ENCODE assay signal across 11 cellular contexts in genomic region chr4:113292371-113293042, GRCh38.
DNase-seq lines count a peak whose midpoint lies in the region; ATAC-seq and TF ChIP-seq lines count a peak whose summit lies in the region.
"Had no signal": no experiment of that assay in that cellular context is flagged by ENCODE, and none has a peak within 500 bp of the region (broad histone marks: within the 10 kb centered on the region; RNA-seq: fewer than 3 reads in every experiment).

No MANE protein-coding gene starts in this region.

- H3K4me3 ChIP-seq in endocrine pancreas (ENCODE audit: control insufficient read depth, insufficient read depth, low read length) (peak overlapping the region; percentile 56), lung (no peak overlapping the region), suprapubic skin (peak overlapping the region; percentile 36)
- no peak overlapping the region for H3K4me3 ChIP-seq in CD4-positive, alpha-beta memory T cell (ENCODE audit: low read length in 2 of 2)

- DNase-seq in NCI-H2081 treated with DMSO at 0.1 percent for 48 hours (lab: John Stamatoyannopoulos, UW) (peak; percentile 16), lung (ENCODE audit: low spot score) (no peak), suprapubic skin (ENCODE audit: low spot score in 2 of 2) (no peak), NCI-H1694 (lab: John Stamatoyannopoulos, UW) (no peak)
- DNase-seq in CD4-positive, alpha-beta memory T cell: no peak
- DNase-seq: activated naive CD4-positive, alpha-beta T cell; SK-N-SH had no signal

- H3K4me1 ChIP-seq in endocrine pancreas (ENCODE audit: control insufficient read depth, insufficient read depth, low read length): no peaks in the 10 kb centered on the region
- H3K4me1 ChIP-seq in lung (ENCODE audit: control insufficient read depth in 2 of 2, insufficient read depth in 2 of 2, low read length in 2 of 2): peaks cover 4 to 6% of the 10 kb centered on the region in 2 donors
- H3K4me1 ChIP-seq in suprapubic skin: no peaks in the 10 kb centered on the region
- H3K4me1 ChIP-seq in CD4-positive, alpha-beta memory T cell (ENCODE audit: insufficient read depth, low read length): no peaks in the 10 kb centered on the region

- no peaks in the 10 kb centered on the region for H3K36me3 Mint-ChIP-seq in CD4-positive, alpha-beta memory T cell

- H3K9ac ChIP-seq in endocrine pancreas (ENCODE audit: control insufficient read depth, insufficient read depth, low read length): no peak overlapping the region
- H3K9ac ChIP-seq: SK-N-SH had no signal

- H3K9me3 ChIP-seq in endocrine pancreas (ENCODE audit: control insufficient read depth, low read length) (no peaks in the 10 kb centered on the region), lung (ENCODE audit: control insufficient read depth in 2 of 2, insufficient read depth in 1 of 2, low read length in 1 of 2) (no peaks in the 10 kb centered on the region), suprapubic skin (no peaks in the 10 kb centered on the region)
- H3K9me3 ChIP-seq in CD4-positive, alpha-beta memory T cell (ENCODE audit: control insufficient read depth in 1 of 2, low read length in 2 of 2): no peaks in the 10 kb centered on the region
- H3K9me3 ChIP-seq: SK-N-SH had no signal

- TF ChIP-seq POLR2A in suprapubic skin (IDR thresholded peaks at IDR 0.05): no peak

- H3K27me3 Mint-ChIP-seq in CD4-positive, alpha-beta memory T cell: peaks cover 1 to 4% of the 10 kb centered on the region in 2 donors

- 55 to 80% methylated on average over 21 of the region's 21 CpGs for WGBS in lung, 2 donors
- WGBS in suprapubic skin: 50% methylated on average over 17 of the region's 21 CpGs

- H3K36me3 ChIP-seq in endocrine pancreas (ENCODE audit: control insufficient read depth, insufficient read depth, low read length): no peaks in the 10 kb centered on the region
- peaks cover 0 to 4% of the 10 kb centered on the region in 2 donors for H3K36me3 ChIP-seq in lung (ENCODE audit: control insufficient read depth in 2 of 2, insufficient read depth in 2 of 2, low read length in 2 of 2)
- no peaks in the 10 kb centered on the region for H3K36me3 ChIP-seq in suprapubic skin
- H3K36me3 ChIP-seq in CD4-positive, alpha-beta memory T cell (ENCODE audit: insufficient read depth, low read length): no peaks in the 10 kb centered on the region

- no peak for ATAC-seq in lung (ENCODE audit: insufficient read depth, low FRiP score)
- no peak for ATAC-seq in HG02763 (IDR thresholded peaks at IDR 0.05; ENCODE audit: unreplicated experiment)
- no peak for ATAC-seq in GM21360 (IDR thresholded peaks at IDR 0.05; ENCODE audit: unreplicated experiment)
- ATAC-seq: left lobe of liver had no signal

- H3K27ac ChIP-seq in lung (ENCODE audit: low read depth in 1 of 2, low read length in 1 of 2) (peak overlapping the region; percentile 30 to 61), suprapubic skin (peak overlapping the region; percentile 71)
- H3K27ac ChIP-seq in CD4-positive, alpha-beta memory T cell (ENCODE audit: low read depth, low read length): no peak overlapping the region

- H3K27me3 ChIP-seq in endocrine pancreas (ENCODE audit: control insufficient read depth, insufficient read depth, low read length): no peaks in the 10 kb centered on the region
- no peaks in the 10 kb centered on the region for H3K27me3 ChIP-seq in lung (ENCODE audit: control insufficient read depth, insufficient read depth)
- no peaks in the 10 kb centered on the region for H3K27me3 ChIP-seq in suprapubic skin
- no peaks in the 10 kb centered on the region for H3K27me3 ChIP-seq in CD4-positive, alpha-beta memory T cell (ENCODE audit: insufficient read depth, low read length)

- no peaks in the 10 kb centered on the region for H3K9me3 Mint-ChIP-seq in CD4-positive, alpha-beta memory T cell

- H3K4me3 Mint-ChIP-seq in CD4-positive, alpha-beta memory T cell: no peak overlapping the region

- no peaks in the 10 kb centered on the region for H3K4me1 Mint-ChIP-seq in CD4-positive, alpha-beta memory T cell

- CTCF ChIA-PET in CD4-positive, alpha-beta memory T cell (lab: Charles Lee; ENCODE audit: partially characterized antibody): interaction anchor here (1.1 to 1.3 kb wide), 2 partner anchors 9 to 20 kb away, joined by 3 read pairs; no protein-coding TSS in a partner anchor

- TF ChIP-seq CTCF in lung (IDR thresholded peaks at IDR 0.05; ENCODE audit: control extremely low read depth, extremely low read depth) (no peak), suprapubic skin (IDR thresholded peaks at IDR 0.05) (no peak)

- no peak overlapping the region for H3K27ac Mint-ChIP-seq in CD4-positive, alpha-beta memory T cell

- intact Hi-C loops in CD4-positive, alpha-beta memory T cell (cut with micrococcal nuclease): no loop called here

- POLR2A ChIA-PET in CD4-positive, alpha-beta memory T cell (lab: Charles Lee; ENCODE audit: partially characterized antibody): no interaction called here

- no peak for TF ChIP-seq EP300 in suprapubic skin (IDR thresholded peaks at IDR 0.05)

Comparison
In these comparisons a context has a peak if more than half of its experiments do, and no peak if none do; other contexts are left out.
1. H3K4me3 ChIP-seq: peak in endocrine pancreas (single experiment) and suprapubic skin (single experiment); none in lung (single experiment) and CD4-positive, alpha-beta memory T cell (0 of 2).